Comparison of ENCODE assay signal across 13 cellular contexts in the genomic region with DNA sequence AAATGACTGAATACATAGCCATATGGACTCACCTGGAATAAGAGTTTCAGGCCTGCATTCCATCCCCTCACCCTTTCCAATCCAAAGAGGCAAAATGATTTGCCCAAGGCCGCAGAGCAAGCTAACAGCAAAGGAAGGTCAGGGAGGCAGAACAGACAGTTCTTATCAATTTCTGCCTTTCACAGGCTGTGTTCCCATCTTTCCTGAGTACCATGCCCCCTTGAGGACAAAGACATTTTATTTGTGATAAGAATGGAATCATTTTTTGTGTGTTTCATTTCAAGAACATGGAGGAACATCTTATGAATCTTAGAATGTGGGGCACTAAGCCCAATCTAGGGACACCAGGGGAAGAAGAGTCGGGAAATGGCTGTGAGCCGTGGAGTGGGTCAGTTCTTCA. TPM values are rescaled to one million over a fixed set of nuclear protein-coding genes. Genes with fewer than 3 reads are reported as not detected.
DNase-seq lines count a peak whose midpoint lies in the region; ATAC-seq and TF ChIP-seq lines count a peak whose summit lies in the region.
"Had no signal": no experiment of that assay in that cellular context is flagged by ENCODE, and none has a peak within 500 bp of the region (broad histone marks: within the 10 kb centered on the region; RNA-seq: fewer than 3 reads in every experiment).

No MANE protein-coding gene starts in this region.

- no peak for DNase-seq in AG04450 (ENCODE audit: low read depth, low spot score)
- peak in 4 of 7 donors; percentile 31 to 41 (median 38) for DNase-seq in adrenal gland
- no peak for DNase-seq in hepatocyte (ENCODE audit: low spot score)
- no peak for DNase-seq in neuronal stem cell (ENCODE audit: low spot score)
- no peak for DNase-seq in tibial nerve (ENCODE audit: low spot score in 2 of 2)
- DNase-seq: activated CD4-positive, alpha-beta T cell treated with anti-CD3 and anti-CD28 coated beads, Interleukin-2, amount 10 ng/mL, durations not matched to agents 7 days and 5 days; activated T-cell treated with anti-CD3 and anti-CD28 coated beads, Interleukin-2, amount 50 U/mL, for 48 hours; GDM1; MM.1S; uterus had no signal

- TF ChIP-seq POLR2A in adrenal gland (IDR thresholded peaks at IDR 0.05) (no peak), tibial nerve (IDR thresholded peaks at IDR 0.05) (no peak)

- H2BK12ac ChIP-seq in neuronal stem cell (ENCODE audit: low read length): no peak overlapping the region

- no peak overlapping the region for H3K9ac ChIP-seq in neuronal stem cell (ENCODE audit: low read depth, low read length, poor library complexity)

- H3K36me3 ChIP-seq in HEK293 (ENCODE audit: control insufficient read depth in 2 of 2, insufficient read depth in 1 of 2, low read length in 2 of 2): peaks cover 0 to 24% of the 10 kb centered on the region in 2 experiments; a peak in 1 of 3 replicates
- peaks cover 0 to 21% of the 10 kb centered on the region in 2 donors for H3K36me3 ChIP-seq in adrenal gland (replicated peaks in 1 of 2)
- H3K36me3 ChIP-seq in hepatocyte (replicated peaks; ENCODE audit: insufficient read depth, low read depth): no peaks in the 10 kb centered on the region
- H3K36me3 ChIP-seq in neuronal stem cell (replicated peaks in 1 of 2; ENCODE audit: control insufficient read depth in 2 of 2, insufficient read depth in 2 of 2, low read length in 2 of 2): peaks cover 7 to 43% of the 10 kb centered on the region in 2 donors
- peaks cover 0 to 33% (median 0%) of the 10 kb centered on the region in 3 donors for H3K36me3 ChIP-seq in tibial nerve
- H3K36me3 ChIP-seq: uterus had no signal

- H3K4me1 ChIP-seq in HEK293 (ENCODE audit: control insufficient read depth, insufficient read depth, low read length): peaks cover 23% of the 10 kb centered on the region
- peaks cover 42 to 52% of the 10 kb centered on the region in 2 donors for H3K4me1 ChIP-seq in adrenal gland (replicated peaks in 1 of 2)
- peaks cover 36% of the 10 kb centered on the region for H3K4me1 ChIP-seq in hepatocyte (ENCODE audit: insufficient read depth)
- peaks cover 9 to 13% of the 10 kb centered on the region in 2 donors for H3K4me1 ChIP-seq in neuronal stem cell (ENCODE audit: control insufficient read depth in 2 of 2, insufficient read depth in 1 of 2, low read depth in 1 of 2, low read length in 2 of 2)
- H3K4me1 ChIP-seq in tibial nerve: peaks cover 0 to 53% (median 13%) of the 10 kb centered on the region in 4 donors

- H2BK120ac ChIP-seq in neuronal stem cell (ENCODE audit: low read depth, low read length): no peak overlapping the region

- H3K4me3 ChIP-seq in AG04450 (ENCODE audit: low read depth, low read length) (no peak overlapping the region), HEK293 (ENCODE audit: low read depth, low read length) (no peak overlapping the region), adrenal gland (no peak overlapping the region), hepatocyte (no peak overlapping the region), neuronal stem cell (ENCODE audit: low read length in 2 of 2) (no peak overlapping the region), tibial nerve (no peak overlapping the region)
- H3K4me3 ChIP-seq: uterus had no signal

- TF ChIP-seq CTCF in AG04450 (IDR thresholded peaks at IDR 0.05; ENCODE audit: low read depth, low read length) (peak; percentile 22; the same call in 1 of the 2 replicates), HEK293 (tag by site-specific recombination; IDR thresholded peaks at IDR 0.05) (no peak), adrenal gland (IDR thresholded peaks at IDR 0.05) (peak in 5 of 6 experiments; percentile 31 to 53 (median 46)), hepatocyte (IDR thresholded peaks at IDR 0.05; ENCODE audit: poor library complexity) (peak; percentile 17), tibial nerve (IDR thresholded peaks at IDR 0.05) (no peak)

- ATAC-seq in activated CD4-positive, CD25-positive, alpha-beta regulatory T cell treated with anti-CD3 and anti-CD28 coated beads, Interleukin-2, amount 50 U/mL, for 24 hours: no peak
- no peak for ATAC-seq in GM19397 (IDR thresholded peaks at IDR 0.05; ENCODE audit: unreplicated experiment)

- H2BK15ac ChIP-seq in neuronal stem cell (ENCODE audit: low read length): no peak overlapping the region

- intact Hi-C loops in adrenal gland (cut with DNase I): no loop called here

- POLR2A ChIA-PET in AG04450 (lab: Yijun Ruan, JAX) (no interaction called here), HEK293 (lab: Yijun Ruan, JAX) (no interaction called here)

- peaks cover 4% of the 10 kb centered on the region for H4K20me1 ChIP-seq in hepatocyte (ENCODE audit: insufficient read depth, poor library complexity, severe bottlenecking)

- H3K23ac ChIP-seq in neuronal stem cell (ENCODE audit: low read depth, low read length, poor library complexity): no peak overlapping the region

- no peak overlapping the region for H3K4me2 ChIP-seq in hepatocyte
- no peak overlapping the region for H3K4me2 ChIP-seq in neuronal stem cell (ENCODE audit: insufficient read depth, low read length, poor library complexity, severe bottlenecking)

- H4K8ac ChIP-seq in neuronal stem cell (ENCODE audit: low read depth, low read length): no peak overlapping the region

- H3K9me3 ChIP-seq in AG04450 (ENCODE audit: control insufficient read depth, insufficient read depth, low read length): no peaks in the 10 kb centered on the region; the same call in 1 of the 2 replicates
- no peaks in the 10 kb centered on the region for H3K9me3 ChIP-seq in HEK293 (ENCODE audit: control insufficient read depth, insufficient read depth, low read depth, low read length)
- no peaks in the 10 kb centered on the region for H3K9me3 ChIP-seq in adrenal gland (replicated peaks in 1 of 3)
- H3K9me3 ChIP-seq in hepatocyte (ENCODE audit: low read depth): no peaks in the 10 kb centered on the region
- peaks cover 0 to 10% of the 10 kb centered on the region in 2 donors for H3K9me3 ChIP-seq in neuronal stem cell (replicated peaks in 1 of 2; ENCODE audit: control insufficient read depth in 2 of 2, insufficient read depth in 1 of 2, low read depth in 1 of 2, low read length in 2 of 2)
- H3K9me3 ChIP-seq in tibial nerve: no peaks in the 10 kb centered on the region
- H3K9me3 ChIP-seq: uterus had no signal

- no peaks in the 10 kb centered on the region for H3K27me3 ChIP-seq in AG04450 (ENCODE audit: control insufficient read depth, insufficient read depth, low read length)
- no peaks in the 10 kb centered on the region for H3K27me3 ChIP-seq in adrenal gland
- H3K27me3 ChIP-seq in hepatocyte: no peaks in the 10 kb centered on the region
- no peaks in the 10 kb centered on the region for H3K27me3 ChIP-seq in neuronal stem cell (ENCODE audit: control insufficient read depth in 3 of 3, insufficient read depth in 3 of 3, low read depth in 1 of 3, low read length in 3 of 3)
- no peaks in the 10 kb centered on the region for H3K27me3 ChIP-seq in tibial nerve
- H3K27me3 ChIP-seq: uterus had no signal

- H2AFZ ChIP-seq in hepatocyte (no peak overlapping the region), neuronal stem cell (ENCODE audit: low read length) (no peak overlapping the region)

- no peak overlapping the region for H3K14ac ChIP-seq in neuronal stem cell (ENCODE audit: low read length)

- H3K27ac ChIP-seq in AG04450 (ENCODE audit: low read depth, low read length) (no peak overlapping the region), HEK293 (ENCODE audit: extremely low read depth, low read depth, low read length) (no peak overlapping the region), adrenal gland (peak overlapping the region in 3 of 5 donors; percentile 41 to 64 (median 47)), hepatocyte (no peak overlapping the region), neuronal stem cell (replicated peaks; ENCODE audit: low read length) (no peak overlapping the region), tibial nerve (no peak overlapping the region)

- no peak for TF ChIP-seq EP300 in tibial nerve (IDR thresholded peaks at IDR 0.05)

- CTCF ChIA-PET in AG04450 (lab: Charles Lee) (interaction anchor here (0.8 to 1.4 kb wide), 3 partner anchors 32 to 332 kb away, joined by 3 read pairs; no protein-coding TSS in a partner anchor), HEK293 (lab: Yijun Ruan, JAX) (interaction anchor here (0.6 to 1.4 kb wide), 10 partner anchors 9 to 314 kb away, joined by 3 to 6 read pairs (median 3); no protein-coding TSS in a partner anchor)

- H3K18ac ChIP-seq in neuronal stem cell (ENCODE audit: low read length): no peak overlapping the region

- H2AK5ac ChIP-seq in neuronal stem cell (ENCODE audit: low read depth, low read length): no peak overlapping the region

- peaks cover 6% of the 10 kb centered on the region for H3K79me1 ChIP-seq in neuronal stem cell (ENCODE audit: low read depth, low read length)

- H3K4ac ChIP-seq in neuronal stem cell (ENCODE audit: low read length): no peak overlapping the region

- no peak overlapping the region for H2BK5ac ChIP-seq in neuronal stem cell (ENCODE audit: low read length)

- peaks cover 91% of the 10 kb centered on the region for H3K79me2 ChIP-seq in hepatocyte

- 37 to 57% (median 51%) methylated on average over 3 of the region's 3 CpGs for WGBS in adrenal gland, 4 donors
- 85% methylated on average over 3 of the region's 3 CpGs for WGBS in hepatocyte (ENCODE audit: low lambda C conversion rate, missing lambda C conversion rate)
- no CpG with 5 or more reads among the region's 3 CpGs for WGBS in neuronal stem cell (ENCODE audit: extremely low coverage in 2 of 2, insufficient read length in 2 of 2, insufficient replicate concordance in 1 of 2), 2 donors
- 64 to 70% methylated on average over 3 of the region's 3 CpGs for WGBS in tibial nerve, 2 donors

- no peak overlapping the region for H4K91ac ChIP-seq in neuronal stem cell (ENCODE audit: low read depth, low read length, poor library complexity)

- H3K9me2 ChIP-seq in hepatocyte (replicated peaks; ENCODE audit: insufficient read depth): no peaks in the 10 kb centered on the region

TF ChIP-seq in HEK293, 187 proteins besides CTCF, POLR2A, EP300 and RAD21:
- no peak for TF ChIP-seq ZNF621 (tag by site-specific recombination; IDR thresholded peaks at IDR 0.05)
- TF ChIP-seq ZNF341 (tag by site-specific recombination; IDR thresholded peaks at IDR 0.05; ENCODE audit: low read depth): 0 out of 2 replicates have a peak, but pooled peaks have one; percentile 19
- TF ChIP-seq ZNF677 (tag by site-specific recombination; IDR thresholded peaks at IDR 0.05): peak; percentile 61
- TF ChIP-seq ZNF670 (tag by site-specific recombination; IDR thresholded peaks at IDR 0.05; ENCODE audit: low read depth): no peak
TF ChIP-seq in HEK293: peak in this region for 2.

RNA-seq across cellular contexts. Expression of a gene that starts 13.9 kb away (rescaled TPM):
- polyA plus RNA-seq in AG04450 (2011; rRNA removed) (19.4 and 20.1 TPM in 2 replicates), adrenal gland (10 to 100 TPM in 1 of 3 donors, 1 to 10 TPM in 2; 8.0 to 27.3 (median 8.7) TPM), hepatocyte (10.2 and 15.6 TPM in 2 replicates)
- 22.8 and 30.2 TPM in 2 replicates for polyA minus RNA-seq in AG04450 (2011; rRNA and poly(A)+ RNA removed)
- total RNA-seq in adrenal gland (10 to 100 TPM; 34.0 to 68.4 (median 56.9) TPM), hepatocyte (38.0 and 39.9 TPM in 2 replicates), tibial nerve (10 to 100 TPM; 19.7 to 48.9 (median 27.4) TPM)
- polyA plus RNA-seq in neuronal stem cell (2013, experiment 1 of 2): 10.8 TPM
- polyA plus RNA-seq in neuronal stem cell (2013, experiment 2 of 2): 11.6 TPM

Comparison
In these comparisons a context has a peak if more than half of its experiments do, and no peak if none do; other contexts are left out.
1. DNase-seq: peak in adrenal gland (4 of 7); none in AG04450 (single experiment), hepatocyte (single experiment), neuronal stem cell (single experiment) and tibial nerve (0 of 2).
2. H3K27ac ChIP-seq: peak in adrenal gland (3 of 5); none in AG04450 (single experiment), HEK293 (single experiment), hepatocyte (single experiment), neuronal stem cell (single experiment) and tibial nerve (0 of 4).
3. CTCF ChIP-seq: peak in AG04450 (single experiment), adrenal gland (5 of 6) and hepatocyte (single experiment); none in HEK293 (single experiment) and tibial nerve (0 of 5).